20 cellular contexts compared by ENCODE assay signal in the genomic region with DNA sequence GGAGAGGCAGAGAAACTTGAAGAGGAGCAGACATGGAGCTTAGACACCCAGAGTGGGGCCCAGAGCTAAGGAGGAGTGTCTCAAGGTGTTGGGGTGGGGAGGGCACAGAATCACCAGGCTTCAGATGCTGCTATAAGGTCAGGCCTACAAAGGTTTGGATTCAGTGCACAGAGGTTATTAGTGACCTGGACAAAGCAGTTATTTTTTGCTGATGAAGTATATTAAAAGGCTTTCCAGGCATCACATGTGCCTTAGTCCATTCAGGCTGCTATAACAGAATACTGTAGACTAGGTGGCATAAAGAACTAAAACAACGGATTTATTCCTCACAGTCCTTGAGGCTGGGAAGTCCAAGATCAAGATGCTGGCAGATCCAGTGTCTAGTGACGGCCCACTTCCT.
DNase-seq lines count a peak whose midpoint lies in the region; ATAC-seq, FAIRE-seq and TF ChIP-seq lines count a peak whose summit lies in the region.
"Had no signal": no experiment of that assay in that cellular context is flagged by ENCODE, and none has a peak within 500 bp of the region (broad histone marks: within the 10 kb centered on the region; RNA-seq: fewer than 3 reads in every experiment).

No MANE protein-coding gene starts in this region.

- WGBS in HepG2 (ENCODE audit: low lambda C conversion rate): 95% methylated on average over 2 of the region's 2 CpGs
- 87% methylated on average over 2 of the region's 2 CpGs for WGBS in right lobe of liver (ENCODE audit: insufficient coverage, low coverage, low lambda C conversion rate, missing lambda C conversion rate)
- WGBS in thymus: 96% methylated on average over 2 of the region's 2 CpGs

- H3K9ac ChIP-seq in HepG2 (ENCODE audit: insufficient read depth, low read depth, low read length): no peak overlapping the region
- H3K9ac ChIP-seq: BLaER1 treated with 17β-estradiol and CSF1 and Interleukin-3, amounts not matched to agents 10 nM and 100 nM; GM23248 had no signal

- no peaks in the 10 kb centered on the region for H3K27me3 ChIP-seq in HepG2 (ENCODE audit: control insufficient read depth in 1 of 2, insufficient read depth in 2 of 2, low read length in 2 of 2)
- H3K27me3 ChIP-seq in right lobe of liver: no peaks in the 10 kb centered on the region
- H3K27me3 ChIP-seq in thymus (ENCODE audit: control insufficient read depth, insufficient read depth): no peaks in the 10 kb centered on the region
- H3K27me3 ChIP-seq: BLaER1 treated with 17β-estradiol and CSF1 and Interleukin-3, amounts not matched to agents 10 nM and 100 nM had no signal

- H3K27ac ChIP-seq in HepG2 (ENCODE audit: extremely low read length, insufficient read depth, low read length): no peak overlapping the region
- H3K27ac ChIP-seq in right lobe of liver: no peak overlapping the region
- peak overlapping the region; percentile 36 for H3K27ac ChIP-seq in thymus (ENCODE audit: low read depth)
- H3K27ac ChIP-seq: BLaER1 treated with 17β-estradiol and CSF1 and Interleukin-3, amounts not matched to agents 10 nM and 100 nM; GM23248 had no signal

- CTCF ChIA-PET in HepG2 (lab: Yijun Ruan, JAX; ENCODE audit: low intra/inter-chr PET ratio, low total read pairs): no interaction called here

- TF ChIP-seq CTCF in HepG2 (CRISPR knock-in tag; IDR thresholded peaks at IDR 0.05) (no peak), right lobe of liver (IDR thresholded peaks at IDR 0.05) (no peak)

- H3K27me3 Mint-ChIP-seq in activated CD4-positive, alpha-beta T cell treated with anti-CD3 and anti-CD28 coated beads, Interleukin-2, amount 10 ng/mL, durations not matched to agents 24 days and 14 days: no peaks in the 10 kb centered on the region
- no peaks in the 10 kb centered on the region for H3K27me3 Mint-ChIP-seq in memory B cell
- H3K27me3 Mint-ChIP-seq: CD4-positive, alpha-beta T cell had no signal

- POLR2A ChIA-PET in HepG2 (lab: Yijun Ruan, JAX): no interaction called here

- peaks cover 29% of the 10 kb centered on the region for H3K4me1 Mint-ChIP-seq in activated CD4-positive, alpha-beta T cell treated with anti-CD3 and anti-CD28 coated beads, Interleukin-2, amount 10 ng/mL, durations not matched to agents 24 days and 14 days
- H3K4me1 Mint-ChIP-seq in memory B cell: peaks cover 5% of the 10 kb centered on the region

- peak overlapping the region; percentile 2 for H3K27ac Mint-ChIP-seq in activated CD4-positive, alpha-beta T cell treated with anti-CD3 and anti-CD28 coated beads, Interleukin-2, amount 10 ng/mL, durations not matched to agents 24 days and 14 days
- peak overlapping the region; percentile 1 for H3K27ac Mint-ChIP-seq in memory B cell
- H3K27ac Mint-ChIP-seq: CD4-positive, alpha-beta T cell had no signal

- no peak for DNase-seq in activated CD4-positive, alpha-beta T cell treated with anti-CD3 and anti-CD28 coated beads, Interleukin-2, amount 10 ng/mL, durations not matched to agents 24 days and 14 days
- DNase-seq in activated CD4-positive, alpha-beta T cell treated with anti-CD3 and anti-CD28 coated beads, Interleukin-2, amount 50 U/mL, for 48 hours: no peak
- DNase-seq in HepG2 (ENCODE audit: low spot score): no peak
- no peak for DNase-seq in right lobe of liver
- no peak for DNase-seq in memory B cell (ENCODE audit: low spot score in 2 of 2)
- no peak for DNase-seq in NCI-H1694 treated with DMSO at 0.1 percent for 48 hours (lab: John Stamatoyannopoulos, UW)
- DNase-seq: 8988T; ACHN; Calu3; CD4-positive, alpha-beta T cell; DMS79; EL; GM23248 had no signal

- no peaks in the 10 kb centered on the region for H3K36me3 ChIP-seq in HepG2 (replicated peaks in 1 of 2; ENCODE audit: control insufficient read depth in 1 of 2, insufficient read depth in 2 of 2, low read length in 2 of 2)
- H3K36me3 ChIP-seq in right lobe of liver: no peaks in the 10 kb centered on the region
- H3K36me3 ChIP-seq in thymus (ENCODE audit: control insufficient read depth, insufficient read depth): peaks cover 7% of the 10 kb centered on the region

- H3K4me3 ChIP-seq in HepG2 (replicated peaks in 1 of 3; ENCODE audit: insufficient read depth in 1 of 3, low read depth in 2 of 3, low read length in 3 of 3) (no peak overlapping the region), right lobe of liver (no peak overlapping the region), thymus (ENCODE audit: low read length) (no peak overlapping the region)
- H3K4me3 ChIP-seq: BLaER1 treated with 17β-estradiol and CSF1 and Interleukin-3, amounts not matched to agents 10 nM and 100 nM; GM23248 had no signal

- H3K9me3 ChIP-seq in HepG2 (ENCODE audit: low read length) (no peaks in the 10 kb centered on the region), right lobe of liver (no peaks in the 10 kb centered on the region), thymus (ENCODE audit: control insufficient read depth) (no peaks in the 10 kb centered on the region)
- H3K9me3 ChIP-seq: BLaER1 treated with 17β-estradiol and CSF1 and Interleukin-3, amounts not matched to agents 10 nM and 100 nM had no signal

- no peak for TF ChIP-seq POLR2A in HepG2 (IDR thresholded peaks at IDR 0.05; ENCODE audit: insufficient read depth in 1 of 2, low read depth in 2 of 2, low read length in 2 of 2)
- no peak for TF ChIP-seq POLR2A in right lobe of liver (IDR thresholded peaks at IDR 0.05)

- H3K79me2 ChIP-seq in HepG2 (ENCODE audit: insufficient read depth, low read length): no peaks in the 10 kb centered on the region

- H3K9me3 Mint-ChIP-seq in activated CD4-positive, alpha-beta T cell treated with anti-CD3 and anti-CD28 coated beads, Interleukin-2, amount 10 ng/mL, durations not matched to agents 24 days and 14 days: no peaks in the 10 kb centered on the region
- no peaks in the 10 kb centered on the region for H3K9me3 Mint-ChIP-seq in memory B cell
- H3K9me3 Mint-ChIP-seq: CD4-positive, alpha-beta T cell had no signal

- BruUV-seq in HepG2 (replicated peaks; lab: Mats Ljungman, UMichigan): no TSS peak

- no peak overlapping the region for H3K4me3 Mint-ChIP-seq in activated CD4-positive, alpha-beta T cell treated with anti-CD3 and anti-CD28 coated beads, Interleukin-2, amount 10 ng/mL, durations not matched to agents 24 days and 14 days
- no peak overlapping the region for H3K4me3 Mint-ChIP-seq in memory B cell
- H3K4me3 Mint-ChIP-seq: CD4-positive, alpha-beta T cell had no signal

- no peak overlapping the region for H2AFZ ChIP-seq in HepG2 (ENCODE audit: low read length)
- H2AFZ ChIP-seq: GM23248 had no signal

- intact Hi-C loops in activated CD4-positive, alpha-beta T cell treated with anti-CD3 and anti-CD28 coated beads, Interleukin-2, amount 10 ng/mL, durations not matched to agents 24 days and 14 days (cut with micrococcal nuclease): loop anchor here (1.0 to 5.0 kb wide), 2 partner anchors 45 to 79 kb away; no protein-coding TSS in a partner anchor
- intact Hi-C loops in HepG2 (cut with micrococcal nuclease; ENCODE audit: unreplicated experiment): no loop called here
- intact Hi-C loops in right lobe of liver (cut with DNase I): no loop called here

- no peak for TF ChIP-seq EP300 in HepG2 (IDR thresholded peaks at IDR 0.05; ENCODE audit: low read depth in 2 of 2, low read length in 2 of 2)
- no peak for TF ChIP-seq EP300 in HepG2 (CRISPR knock-in tag; IDR thresholded peaks at IDR 0.05; ENCODE audit: borderline replicate concordance)

- no peaks in the 10 kb centered on the region for H3K36me3 Mint-ChIP-seq in activated CD4-positive, alpha-beta T cell treated with anti-CD3 and anti-CD28 coated beads, Interleukin-2, amount 10 ng/mL, durations not matched to agents 24 days and 14 days (ENCODE audit: low read depth)
- peaks cover 10% of the 10 kb centered on the region for H3K36me3 Mint-ChIP-seq in memory B cell

- H4K20me1 ChIP-seq in HepG2 (ENCODE audit: insufficient read depth, low read length): no peaks in the 10 kb centered on the region
- H4K20me1 ChIP-seq: BLaER1 treated with 17β-estradiol and CSF1 and Interleukin-3, amounts not matched to agents 10 nM and 100 nM had no signal

- H3K4me1 ChIP-seq in HepG2 (ENCODE audit: insufficient read depth, low read length) (no peaks in the 10 kb centered on the region), right lobe of liver (peaks cover 0 to 10% (median 0%) of the 10 kb centered on the region in 4 donors), thymus (ENCODE audit: control insufficient read depth, insufficient read depth, low read length) (peaks cover 70% of the 10 kb centered on the region)

- H3K4me2 ChIP-seq in HepG2 (ENCODE audit: low read depth, low read length): no peak overlapping the region

- no peak for TF ChIP-seq RAD21 in HepG2 (CRISPR knock-in tag; IDR thresholded peaks at IDR 0.05)

- no peak for FAIRE-seq in HepG2 (lab: Jason Lieb, UNC)
- FAIRE-seq: G401.6, GM12891, H54 had no signal

- ATAC-seq in HepG2: no peak
- ATAC-seq in right lobe of liver: no peak
- ATAC-seq in memory B cell (ENCODE audit: low read depth): no peak
- no peak for ATAC-seq in HG03045 (IDR thresholded peaks at IDR 0.05; ENCODE audit: unreplicated experiment)
- ATAC-seq: HCT116 had no signal

- in situ Hi-C loops in HepG2 (cut with HindIII; ENCODE audit: extremely low pct_ligation_motif_present, low pct_unique_long_range_greater_than_20kb): no loop called here

TF ChIP-seq in HepG2, 621 proteins besides CTCF, POLR2A, EP300 and RAD21:
- TF ChIP-seq MAFK (conservative IDR thresholded peaks at IDR 0.05 in 1 of 2, IDR thresholded peaks at IDR 0.05 in 1 of 2; ENCODE audit: low read length in 2 of 2) (peak; percentile 33 to 57; a peak in 3 of 4 replicates), ZNF660 (CRISPR knock-in tag; IDR thresholded peaks at IDR 0.05; ENCODE audit: borderline replicate concordance, low read depth) (no peak), NR2C2 (CRISPR knock-in tag; IDR thresholded peaks at IDR 0.05; ENCODE audit: borderline replicate concordance) (no peak), MAFF (IDR thresholded peaks at IDR 0.05; ENCODE audit: low read depth, low read length) (peak; percentile 58)
